ENCODE assay signal across 29 cellular contexts in the genomic region with DNA sequence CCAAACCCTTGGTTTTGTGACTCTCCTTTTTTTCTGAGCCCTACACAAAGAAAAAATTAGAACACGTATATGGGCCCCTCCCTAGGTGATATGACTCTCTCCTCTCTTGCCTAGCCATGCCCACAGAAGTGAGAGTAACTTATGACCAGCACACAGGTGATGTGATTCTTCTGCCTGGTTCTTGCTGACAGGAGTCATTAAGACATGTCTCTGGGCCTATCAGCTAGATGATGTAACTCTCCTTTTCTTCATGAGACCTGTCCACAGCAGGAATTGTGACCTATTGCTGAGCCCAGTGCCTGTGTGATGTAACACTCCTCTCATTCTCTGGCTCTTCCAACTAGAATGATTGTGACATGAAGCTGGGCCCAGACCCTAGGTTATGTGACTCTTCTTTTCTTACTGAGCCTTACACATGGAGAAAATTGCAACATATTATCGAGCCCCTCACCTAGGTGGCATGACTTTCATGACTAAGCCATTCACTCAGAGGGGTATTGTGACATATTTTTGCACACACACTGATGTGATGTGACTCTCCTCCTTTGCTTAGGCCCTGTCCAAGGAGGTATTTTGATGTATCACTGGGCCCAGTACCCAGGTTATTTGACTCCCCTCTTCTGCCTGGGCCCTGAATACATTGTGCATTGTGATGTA.
"Had no signal": no experiment of that assay in that cellular context is flagged by ENCODE, and none has a peak within 500 bp of the region (broad histone marks: within the 10 kb centered on the region; RNA-seq: fewer than 3 reads in every experiment).

No MANE protein-coding gene starts in this region.

- H3K9me3 ChIP-seq: ascending aorta, esophagus muscularis mucosa, gastrocnemius medialis, heart left ventricle had no signal

- H3K4me1 Mint-ChIP-seq: activated CD4-positive, alpha-beta memory T cell treated with anti-CD3 and anti-CD28 coated beads, Interleukin-2, amount 10 ng/mL, durations not matched to agents 7 days and 5 days; activated CD4-positive, alpha-beta T cell treated with anti-CD3 and anti-CD28 coated beads, Interleukin-2, amount 10 ng/mL, durations not matched to agents 7 days and 5 days; activated naive CD4-positive, alpha-beta T cell treated with anti-CD3 and anti-CD28 coated beads, Interleukin-2, amount 10 ng/mL, durations not matched to agents 7 days and 5 days; activated naive CD8-positive, alpha-beta T cell treated with anti-CD3 and anti-CD28 coated beads, Interleukin-2, amount 10 ng/mL, durations not matched to agents 7 days and 5 days; brain had no signal

- H3K27ac ChIP-seq: ascending aorta, esophagus muscularis mucosa, foreskin keratinocyte, gastrocnemius medialis, heart left ventricle had no signal

- H3K4me1 ChIP-seq: ascending aorta, esophagus muscularis mucosa, foreskin keratinocyte, gastrocnemius medialis, heart left ventricle had no signal

- H3K9me3 Mint-ChIP-seq: activated T-cell treated with anti-CD3 and anti-CD28 coated beads, Interleukin-2, amount 50 U/mL, for 24 hours; activated T-cell treated with anti-CD3 and anti-CD28 coated beads, Interleukin-2, amount 50 U/mL, for 72 hours; effector memory CD8-positive, alpha-beta T cell had no signal

- ATAC-seq: activated naive CD4-positive, alpha-beta T cell treated with anti-CD3 and anti-CD28 coated beads, Interleukin-2, amount 50 U/mL, for 72 hours; activated T-cell treated with anti-CD3 and anti-CD28 coated beads, Interleukin-2, amount 50 U/mL, for 72 hours; effector memory CD8-positive, alpha-beta T cell; foreskin keratinocyte; gastrocnemius medialis; heart left ventricle had no signal

- H3K4me3 ChIP-seq: ascending aorta, esophagus muscularis mucosa, gastrocnemius medialis, heart left ventricle had no signal

- FAIRE-seq: colon had no signal

- DNase-seq: activated CD4-positive, alpha-beta memory T cell treated with anti-CD3 and anti-CD28 coated beads, Interleukin-2, amount 10 ng/mL, durations not matched to agents 7 days and 5 days; activated CD4-positive, alpha-beta T cell treated with anti-CD3 and anti-CD28 coated beads for 1 hour; activated CD4-positive, alpha-beta T cell treated with anti-CD3 and anti-CD28 coated beads for 4 hours; activated CD4-positive, alpha-beta T cell treated with anti-CD3 and anti-CD28 coated beads, Interleukin-2, amount 10 ng/mL, durations not matched to agents 7 days and 5 days; activated CD4-positive, alpha-beta T cell treated with anti-CD3 and anti-CD28 coated beads, Interleukin-2, amount 50 U/mL, for 4 hours; activated CD8-positive, alpha-beta memory T cell treated with anti-CD3 and anti-CD28 coated beads, Interleukin-2, amount 50 U/mL, for 48 hours; activated gamma-delta T cell; activated naive CD4-positive, alpha-beta T cell; activated naive CD4-positive, alpha-beta T cell treated with anti-CD3 and anti-CD28 coated beads, Interleukin-2, amount 10 ng/mL, durations not matched to agents 7 days and 5 days; activated naive CD8-positive, alpha-beta T cell treated with anti-CD3 and anti-CD28 coated beads, Interleukin-2, amount 10 ng/mL, durations not matched to agents 7 days and 5 days; activated T-cell treated with anti-CD3 and anti-CD28 coated beads for 4 hours; activated T-cell treated with anti-CD3 and anti-CD28 coated beads, Interleukin-2, amount 50 U/mL, for 24 hours; activated T-cell treated with anti-CD3 and anti-CD28 coated beads, Interleukin-2, amount 50 U/mL, for 72 hours; caudate nucleus; cortex of kidney; dermis blood vessel endothelial cell; effector CD4-positive, alpha-beta T cell; effector memory CD8-positive, alpha-beta T cell; erythroblast; gastrocnemius medialis; glutamatergic neuron; heart left ventricle; T-helper 2 cell had no signal

- H3K4me3 Mint-ChIP-seq: activated CD4-positive, alpha-beta memory T cell treated with anti-CD3 and anti-CD28 coated beads, Interleukin-2, amount 10 ng/mL, durations not matched to agents 7 days and 5 days; activated CD4-positive, alpha-beta T cell treated with anti-CD3 and anti-CD28 coated beads, Interleukin-2, amount 10 ng/mL, durations not matched to agents 7 days and 5 days; activated naive CD4-positive, alpha-beta T cell treated with anti-CD3 and anti-CD28 coated beads, Interleukin-2, amount 10 ng/mL, durations not matched to agents 7 days and 5 days; activated naive CD8-positive, alpha-beta T cell treated with anti-CD3 and anti-CD28 coated beads, Interleukin-2, amount 10 ng/mL, durations not matched to agents 7 days and 5 days; activated T-cell treated with anti-CD3 and anti-CD28 coated beads, Interleukin-2, amount 50 U/mL, for 24 hours; activated T-cell treated with anti-CD3 and anti-CD28 coated beads, Interleukin-2, amount 50 U/mL, for 72 hours; brain; effector memory CD8-positive, alpha-beta T cell had no signal

- H3K27me3 ChIP-seq: ascending aorta, esophagus muscularis mucosa, foreskin keratinocyte, gastrocnemius medialis, heart left ventricle had no signal

- H3K27ac Mint-ChIP-seq: activated CD4-positive, alpha-beta memory T cell treated with anti-CD3 and anti-CD28 coated beads, Interleukin-2, amount 10 ng/mL, durations not matched to agents 7 days and 5 days; activated CD4-positive, alpha-beta T cell treated with anti-CD3 and anti-CD28 coated beads, Interleukin-2, amount 10 ng/mL, durations not matched to agents 7 days and 5 days; activated naive CD4-positive, alpha-beta T cell treated with anti-CD3 and anti-CD28 coated beads, Interleukin-2, amount 10 ng/mL, durations not matched to agents 7 days and 5 days; activated naive CD4-positive, alpha-beta T cell treated with anti-CD3 and anti-CD28 coated beads, Interleukin-2, amount 50 U/mL, for 72 hours; activated naive CD8-positive, alpha-beta T cell treated with anti-CD3 and anti-CD28 coated beads, Interleukin-2, amount 10 ng/mL, durations not matched to agents 7 days and 5 days; activated T-cell treated with anti-CD3 and anti-CD28 coated beads, Interleukin-2, amount 50 U/mL, for 24 hours; activated T-cell treated with anti-CD3 and anti-CD28 coated beads, Interleukin-2, amount 50 U/mL, for 72 hours; brain had no signal

- H3K36me3 Mint-ChIP-seq: activated naive CD4-positive, alpha-beta T cell treated with anti-CD3 and anti-CD28 coated beads, Interleukin-2, amount 10 ng/mL, durations not matched to agents 7 days and 5 days; activated naive CD4-positive, alpha-beta T cell treated with anti-CD3 and anti-CD28 coated beads, Interleukin-2, amount 50 U/mL, for 72 hours; activated naive CD8-positive, alpha-beta T cell treated with anti-CD3 and anti-CD28 coated beads, Interleukin-2, amount 10 ng/mL, durations not matched to agents 7 days and 5 days; brain had no signal

- H3K36me3 ChIP-seq: ascending aorta, esophagus muscularis mucosa, gastrocnemius medialis, heart left ventricle had no signal

- H3K27me3 Mint-ChIP-seq: activated CD4-positive, alpha-beta memory T cell treated with anti-CD3 and anti-CD28 coated beads, Interleukin-2, amount 10 ng/mL, durations not matched to agents 7 days and 5 days; activated CD4-positive, alpha-beta T cell treated with anti-CD3 and anti-CD28 coated beads, Interleukin-2, amount 10 ng/mL, durations not matched to agents 7 days and 5 days; activated naive CD4-positive, alpha-beta T cell treated with anti-CD3 and anti-CD28 coated beads, Interleukin-2, amount 10 ng/mL, durations not matched to agents 7 days and 5 days; activated naive CD8-positive, alpha-beta T cell treated with anti-CD3 and anti-CD28 coated beads, Interleukin-2, amount 10 ng/mL, durations not matched to agents 7 days and 5 days; activated T-cell treated with anti-CD3 and anti-CD28 coated beads, Interleukin-2, amount 50 U/mL, for 24 hours; brain; effector memory CD8-positive, alpha-beta T cell had no signal
